In genomic region chr7:66076459-66077329, GRCh38 we compare ENCODE assay signal across 8 cellular contexts. TPM values are rescaled to one million over a fixed set of nuclear protein-coding genes. Genes with fewer than 3 reads are reported as not detected.
DNase-seq lines count a peak whose midpoint lies in the region; ATAC-seq, FAIRE-seq and TF ChIP-seq lines count a peak whose summit lies in the region.

No MANE protein-coding gene starts in this region.

- no peaks in the 10 kb centered on the region for H3K9me3 ChIP-seq in OCI-LY3 (ENCODE audit: insufficient read depth, low read length)
- no peaks in the 10 kb centered on the region for H3K9me3 ChIP-seq in pancreas

- H3K4me1 ChIP-seq in OCI-LY3 (ENCODE audit: low read length) = peaks cover 10% of the 10 kb centered on the region
- peaks cover 0 to 7% (median 4%) of the 10 kb centered on the region in 3 donors for H3K4me1 ChIP-seq in pancreas

- H3K36me3 ChIP-seq in OCI-LY3 (replicated peaks; ENCODE audit: low read depth, low read length) (no peaks in the 10 kb centered on the region), pancreas (no peaks in the 10 kb centered on the region)

- DNase-seq in GF-D8 (lab: John Stamatoyannopoulos, UW) = peak; percentile 42
- DNase-seq in epidermal melanocyte (ENCODE audit: insufficient read length, low spot score) = peak; percentile 26
- peak in 4 of 6 donors; percentile 25 to 42 (median 33) for DNase-seq in pancreas
- no peak for DNase-seq in NCI-H510A (lab: John Stamatoyannopoulos, UW)
- DNase-seq in NCI-H2029 (lab: John Stamatoyannopoulos, UW) = no peak
- DNase-seq in NCI-H748 (lab: John Stamatoyannopoulos, UW; ENCODE audit: unreplicated experiment) = no peak
- no peak for DNase-seq in stimulated activated CD4-positive, alpha-beta T cell treated with anti-CD3 and anti-CD28 coated beads, Interleukin-4, amount 100 ng/mL, for 1 hour

- peak overlapping the region; percentile 65; the same call in 1 of the 2 replicates for H2AFZ ChIP-seq in OCI-LY3 (ENCODE audit: low read depth, low read length)

- peak overlapping the region; percentile 92 for H3K4me2 ChIP-seq in OCI-LY3 (ENCODE audit: low read length)

- H3K4me3 ChIP-seq in OCI-LY3 (ENCODE audit: low read length) (peak overlapping the region; percentile 83), pancreas (peak overlapping the region; percentile 64 to 93 (median 72))

- TF ChIP-seq CTCF in OCI-LY3 (IDR thresholded peaks at IDR 0.05; ENCODE audit: low read depth, low read length) = no peak
- TF ChIP-seq CTCF in pancreas (IDR thresholded peaks at IDR 0.05) = no peak

- no peak for FAIRE-seq in pancreas (lab: Jason Lieb, UNC)

- H4K20me1 ChIP-seq in OCI-LY3 (ENCODE audit: insufficient read depth, low read length) = no peaks in the 10 kb centered on the region

- WGBS in pancreas, 2 donors = 57 to 58% methylated on average over 11 of the region's 11 CpGs

- H3K27ac ChIP-seq in OCI-LY3 (ENCODE audit: low read length) (no peak overlapping the region), pancreas (peak overlapping the region in 2 of 4 donors; percentile 12 to 66)

- H3K79me2 ChIP-seq in OCI-LY3 (ENCODE audit: low read length) = peaks cover 8% of the 10 kb centered on the region; the same call in 1 of the 2 replicates

- H3K9ac ChIP-seq in OCI-LY3 (ENCODE audit: low read length) = peak overlapping the region; percentile 69

- H3K27me3 ChIP-seq in OCI-LY3 (ENCODE audit: low read depth, low read length) (no peaks in the 10 kb centered on the region), pancreas (no peaks in the 10 kb centered on the region)

- intact Hi-C loops in pancreas (cut with DNase I) = no loop called here

- ATAC-seq in pancreas = peak in 3 of 4 donors; percentile 18 to 48 (median 23)

RNA-seq across cellular contexts. Expression of gene ASL, which starts 1.1 kb away (rescaled TPM):
- total RNA-seq in pancreas = 10 to 100 TPM; 15.6 to 27.7 (median 24.4) TPM
- 10 to 100 TPM; 43.8 to 63.2 TPM for polyA plus RNA-seq in pancreas

RNA-seq across cellular contexts. Expression of gene CRCP, which starts 38.0 kb away (rescaled TPM):
- total RNA-seq in pancreas = 10 to 100 TPM; 17.1 to 28.2 (median 19.0) TPM
- polyA plus RNA-seq in pancreas = 10 to 100 TPM; 12.9 to 13.5 TPM

Comparison
In these comparisons a context has a peak if more than half of its experiments do, and no peak if none do; other contexts are left out.
1. DNase-seq: peak in GF-D8 (single experiment), epidermal melanocyte (single experiment) and pancreas (4 of 6); none in NCI-H510A (single experiment), NCI-H2029 (single experiment), NCI-H748 (single experiment) and stimulated activated CD4-positive, alpha-beta T cell treated with anti-CD3 and anti-CD28 coated beads, Interleukin-4, amount 100 ng/mL, for 1 hour (single experiment).